ENCODE assay signal across 1 cellular context in the genomic region with DNA sequence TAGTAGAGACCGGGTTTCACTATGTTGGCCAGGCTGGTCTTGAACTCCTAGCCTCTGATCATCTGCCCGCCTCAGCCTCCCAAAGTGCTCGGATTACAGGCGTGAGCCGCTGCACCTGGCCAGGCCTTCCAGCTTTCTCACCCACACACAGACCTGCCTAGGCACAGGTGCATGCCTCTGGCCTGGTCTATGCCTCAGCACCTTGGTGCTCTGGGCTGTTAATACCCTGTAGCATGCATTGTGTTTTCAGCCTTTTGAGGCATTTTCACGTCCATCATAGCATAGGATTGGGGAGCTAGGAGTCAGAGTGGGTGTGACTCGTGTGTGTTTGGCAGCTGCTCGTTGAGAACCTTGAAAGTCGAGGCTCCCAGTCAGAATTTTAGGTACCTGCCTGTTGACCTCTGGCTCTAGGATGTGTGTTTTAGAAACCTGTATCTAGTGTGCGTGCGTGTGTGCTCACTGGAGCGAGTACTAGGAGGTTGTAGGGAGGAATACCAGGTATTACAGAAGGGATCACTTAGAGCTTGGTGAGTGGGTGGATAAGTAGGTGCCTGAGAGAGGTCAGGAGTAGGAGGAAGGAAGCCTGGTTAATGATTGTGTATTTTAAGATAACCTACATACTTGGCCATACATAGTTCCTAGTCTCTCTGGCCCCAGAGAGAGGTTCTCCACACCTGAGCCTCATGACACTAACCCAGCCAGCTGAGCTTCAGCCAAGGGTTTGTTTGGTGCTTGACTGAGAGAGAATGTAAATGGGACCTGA.
A peak's percentile ranks its signal among the peaks of the same experiment; 100 is the strongest.
TF ChIP-seq lines count a peak whose summit lies in the region.

No MANE protein-coding gene starts in this region.

TF ChIP-seq in K562, 482 proteins besides CTCF, POLR2A, EP300 and RAD21 (continued from another document and continues in another):
- TF ChIP-seq, protein P1, sequence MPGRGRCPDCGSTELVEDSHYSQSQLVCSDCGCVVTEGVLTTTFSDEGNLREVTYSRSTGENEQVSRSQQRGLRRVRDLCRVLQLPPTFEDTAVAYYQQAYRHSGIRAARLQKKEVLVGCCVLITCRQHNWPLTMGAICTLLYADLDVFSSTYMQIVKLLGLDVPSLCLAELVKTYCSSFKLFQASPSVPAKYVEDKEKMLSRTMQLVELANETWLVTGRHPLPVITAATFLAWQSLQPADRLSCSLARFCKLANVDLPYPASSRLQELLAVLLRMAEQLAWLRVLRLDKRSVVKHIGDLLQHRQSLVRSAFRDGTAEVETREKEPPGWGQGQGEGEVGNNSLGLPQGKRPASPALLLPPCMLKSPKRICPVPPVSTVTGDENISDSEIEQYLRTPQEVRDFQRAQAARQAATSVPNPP (IDR thresholded peaks at IDR 0.05; ENCODE audit: borderline replicate concordance, insufficient read depth, insufficient read length), result no peak
- TF ChIP-seq SP2 (IDR thresholded peaks at IDR 0.05; ENCODE audit: extremely low read depth, low read depth, low read length, poor library complexity, severe bottlenecking), result no peak
- TF ChIP-seq HOXB6 (CRISPR knock-in tag; IDR thresholded peaks at IDR 0.05; ENCODE audit: borderline replicate concordance), result no peak
- TF ChIP-seq SRF (CRISPR knock-in tag; IDR thresholded peaks at IDR 0.05), result no peak
- no peak for TF ChIP-seq TAF15 (IDR thresholded peaks at IDR 0.05; ENCODE audit: low read depth, low read length)
- TF ChIP-seq, protein P2, sequence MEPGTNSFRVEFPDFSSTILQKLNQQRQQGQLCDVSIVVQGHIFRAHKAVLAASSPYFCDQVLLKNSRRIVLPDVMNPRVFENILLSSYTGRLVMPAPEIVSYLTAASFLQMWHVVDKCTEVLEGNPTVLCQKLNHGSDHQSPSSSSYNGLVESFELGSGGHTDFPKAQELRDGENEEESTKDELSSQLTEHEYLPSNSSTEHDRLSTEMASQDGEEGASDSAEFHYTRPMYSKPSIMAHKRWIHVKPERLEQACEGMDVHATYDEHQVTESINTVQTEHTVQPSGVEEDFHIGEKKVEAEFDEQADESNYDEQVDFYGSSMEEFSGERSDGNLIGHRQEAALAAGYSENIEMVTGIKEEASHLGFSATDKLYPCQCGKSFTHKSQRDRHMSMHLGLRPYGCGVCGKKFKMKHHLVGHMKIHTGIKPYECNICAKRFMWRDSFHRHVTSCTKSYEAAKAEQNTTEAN (CRISPR knock-in tag; IDR thresholded peaks at IDR 0.05), result no peak
- no peak for TF ChIP-seq FOXJ3 (CRISPR knock-in tag; IDR thresholded peaks at IDR 0.05)
- TF ChIP-seq MTA3 (IDR thresholded peaks at IDR 0.05; ENCODE audit: borderline replicate concordance), result peak; percentile 42; the same call in 1 of the 2 replicates
- TF ChIP-seq, protein P3, sequence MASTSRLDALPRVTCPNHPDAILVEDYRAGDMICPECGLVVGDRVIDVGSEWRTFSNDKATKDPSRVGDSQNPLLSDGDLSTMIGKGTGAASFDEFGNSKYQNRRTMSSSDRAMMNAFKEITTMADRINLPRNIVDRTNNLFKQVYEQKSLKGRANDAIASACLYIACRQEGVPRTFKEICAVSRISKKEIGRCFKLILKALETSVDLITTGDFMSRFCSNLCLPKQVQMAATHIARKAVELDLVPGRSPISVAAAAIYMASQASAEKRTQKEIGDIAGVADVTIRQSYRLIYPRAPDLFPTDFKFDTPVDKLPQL (IDR thresholded peaks at IDR 0.05; ENCODE audit: extremely low read depth, insufficient read length), result no peak
- TF ChIP-seq TEAD1 (CRISPR knock-in tag; IDR thresholded peaks at IDR 0.05), result no peak
- TF ChIP-seq HMG20B (CRISPR knock-in tag; IDR thresholded peaks at IDR 0.05), result no peak
- no peak for TF ChIP-seq ZNF507 (tag; conservative IDR thresholded peaks at IDR 0.05)
- no peak for TF ChIP-seq SRSF7 (optimal IDR thresholded peaks at IDR 0.05; ENCODE audit: low read depth, low read length)
- TF ChIP-seq DNMT1 (IDR thresholded peaks at IDR 0.05), result no peak
- TF ChIP-seq HDAC3 (IDR thresholded peaks at IDR 0.05; ENCODE audit: borderline replicate concordance, partially characterized antibody), result no peak
- TF ChIP-seq NONO (IDR thresholded peaks at IDR 0.05; ENCODE audit: low read depth in 2 of 2, low read length in 1 of 2), result no peak
- TF ChIP-seq MXI1 (IDR thresholded peaks at IDR 0.05; ENCODE audit: low read depth, low read length), result no peak
- TF ChIP-seq, protein P4, sequence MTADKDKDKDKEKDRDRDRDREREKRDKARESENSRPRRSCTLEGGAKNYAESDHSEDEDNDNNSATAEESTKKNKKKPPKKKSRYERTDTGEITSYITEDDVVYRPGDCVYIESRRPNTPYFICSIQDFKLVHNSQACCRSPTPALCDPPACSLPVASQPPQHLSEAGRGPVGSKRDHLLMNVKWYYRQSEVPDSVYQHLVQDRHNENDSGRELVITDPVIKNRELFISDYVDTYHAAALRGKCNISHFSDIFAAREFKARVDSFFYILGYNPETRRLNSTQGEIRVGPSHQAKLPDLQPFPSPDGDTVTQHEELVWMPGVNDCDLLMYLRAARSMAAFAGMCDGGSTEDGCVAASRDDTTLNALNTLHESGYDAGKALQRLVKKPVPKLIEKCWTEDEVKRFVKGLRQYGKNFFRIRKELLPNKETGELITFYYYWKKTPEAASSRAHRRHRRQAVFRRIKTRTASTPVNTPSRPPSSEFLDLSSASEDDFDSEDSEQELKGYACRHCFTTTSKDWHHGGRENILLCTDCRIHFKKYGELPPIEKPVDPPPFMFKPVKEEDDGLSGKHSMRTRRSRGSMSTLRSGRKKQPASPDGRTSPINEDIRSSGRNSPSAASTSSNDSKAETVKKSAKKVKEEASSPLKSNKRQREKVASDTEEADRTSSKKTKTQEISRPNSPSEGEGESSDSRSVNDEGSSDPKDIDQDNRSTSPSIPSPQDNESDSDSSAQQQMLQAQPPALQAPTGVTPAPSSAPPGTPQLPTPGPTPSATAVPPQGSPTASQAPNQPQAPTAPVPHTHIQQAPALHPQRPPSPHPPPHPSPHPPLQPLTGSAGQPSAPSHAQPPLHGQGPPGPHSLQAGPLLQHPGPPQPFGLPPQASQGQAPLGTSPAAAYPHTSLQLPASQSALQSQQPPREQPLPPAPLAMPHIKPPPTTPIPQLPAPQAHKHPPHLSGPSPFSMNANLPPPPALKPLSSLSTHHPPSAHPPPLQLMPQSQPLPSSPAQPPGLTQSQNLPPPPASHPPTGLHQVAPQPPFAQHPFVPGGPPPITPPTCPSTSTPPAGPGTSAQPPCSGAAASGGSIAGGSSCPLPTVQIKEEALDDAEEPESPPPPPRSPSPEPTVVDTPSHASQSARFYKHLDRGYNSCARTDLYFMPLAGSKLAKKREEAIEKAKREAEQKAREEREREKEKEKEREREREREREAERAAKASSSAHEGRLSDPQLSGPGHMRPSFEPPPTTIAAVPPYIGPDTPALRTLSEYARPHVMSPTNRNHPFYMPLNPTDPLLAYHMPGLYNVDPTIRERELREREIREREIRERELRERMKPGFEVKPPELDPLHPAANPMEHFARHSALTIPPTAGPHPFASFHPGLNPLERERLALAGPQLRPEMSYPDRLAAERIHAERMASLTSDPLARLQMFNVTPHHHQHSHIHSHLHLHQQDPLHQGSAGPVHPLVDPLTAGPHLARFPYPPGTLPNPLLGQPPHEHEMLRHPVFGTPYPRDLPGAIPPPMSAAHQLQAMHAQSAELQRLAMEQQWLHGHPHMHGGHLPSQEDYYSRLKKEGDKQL (CRISPR knock-in tag; IDR thresholded peaks at IDR 0.05; ENCODE audit: borderline replicate concordance), result no peak
- TF ChIP-seq CBX3 (IDR thresholded peaks at IDR 0.05; ENCODE audit: borderline replicate concordance in 1 of 2, low read length in 2 of 2), result no peak
- no peak for TF ChIP-seq FOXK2 (conservative IDR thresholded peaks at IDR 0.05 in 1 of 2, IDR thresholded peaks at IDR 0.05 in 1 of 2; ENCODE audit: low read depth in 2 of 2)
- TF ChIP-seq ZNF830 (CRISPR knock-in tag; IDR thresholded peaks at IDR 0.05), result peak; percentile 8; the same call in 1 of the 2 replicates
- no peak for TF ChIP-seq PHB (CRISPR knock-in tag; IDR thresholded peaks at IDR 0.05)
- no peak for TF ChIP-seq ZNF717 (CRISPR knock-in tag; IDR thresholded peaks at IDR 0.05)
- no peak for TF ChIP-seq PRMT5 (CRISPR knock-in tag; IDR thresholded peaks at IDR 0.05)
- no peak for TF ChIP-seq SLC30A9 (CRISPR knock-in tag; IDR thresholded peaks at IDR 0.05)
- TF ChIP-seq, protein P5, sequence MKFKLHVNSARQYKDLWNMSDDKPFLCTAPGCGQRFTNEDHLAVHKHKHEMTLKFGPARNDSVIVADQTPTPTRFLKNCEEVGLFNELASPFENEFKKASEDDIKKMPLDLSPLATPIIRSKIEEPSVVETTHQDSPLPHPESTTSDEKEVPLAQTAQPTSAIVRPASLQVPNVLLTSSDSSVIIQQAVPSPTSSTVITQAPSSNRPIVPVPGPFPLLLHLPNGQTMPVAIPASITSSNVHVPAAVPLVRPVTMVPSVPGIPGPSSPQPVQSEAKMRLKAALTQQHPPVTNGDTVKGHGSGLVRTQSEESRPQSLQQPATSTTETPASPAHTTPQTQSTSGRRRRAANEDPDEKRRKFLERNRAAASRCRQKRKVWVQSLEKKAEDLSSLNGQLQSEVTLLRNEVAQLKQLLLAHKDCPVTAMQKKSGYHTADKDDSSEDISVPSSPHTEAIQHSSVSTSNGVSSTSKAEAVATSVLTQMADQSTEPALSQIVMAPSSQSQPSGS (CRISPR knock-in tag; IDR thresholded peaks at IDR 0.05), result no peak
- TF ChIP-seq GTF2A2 (tag; IDR thresholded peaks at IDR 0.05), result no peak
- no peak for TF ChIP-seq CC2D1A (IDR thresholded peaks at IDR 0.05)
- TF ChIP-seq GABPB1 (CRISPR knock-in tag; IDR thresholded peaks at IDR 0.05), result peak; percentile 46; the same call in 1 of the 2 replicates
- TF ChIP-seq, protein P6, sequence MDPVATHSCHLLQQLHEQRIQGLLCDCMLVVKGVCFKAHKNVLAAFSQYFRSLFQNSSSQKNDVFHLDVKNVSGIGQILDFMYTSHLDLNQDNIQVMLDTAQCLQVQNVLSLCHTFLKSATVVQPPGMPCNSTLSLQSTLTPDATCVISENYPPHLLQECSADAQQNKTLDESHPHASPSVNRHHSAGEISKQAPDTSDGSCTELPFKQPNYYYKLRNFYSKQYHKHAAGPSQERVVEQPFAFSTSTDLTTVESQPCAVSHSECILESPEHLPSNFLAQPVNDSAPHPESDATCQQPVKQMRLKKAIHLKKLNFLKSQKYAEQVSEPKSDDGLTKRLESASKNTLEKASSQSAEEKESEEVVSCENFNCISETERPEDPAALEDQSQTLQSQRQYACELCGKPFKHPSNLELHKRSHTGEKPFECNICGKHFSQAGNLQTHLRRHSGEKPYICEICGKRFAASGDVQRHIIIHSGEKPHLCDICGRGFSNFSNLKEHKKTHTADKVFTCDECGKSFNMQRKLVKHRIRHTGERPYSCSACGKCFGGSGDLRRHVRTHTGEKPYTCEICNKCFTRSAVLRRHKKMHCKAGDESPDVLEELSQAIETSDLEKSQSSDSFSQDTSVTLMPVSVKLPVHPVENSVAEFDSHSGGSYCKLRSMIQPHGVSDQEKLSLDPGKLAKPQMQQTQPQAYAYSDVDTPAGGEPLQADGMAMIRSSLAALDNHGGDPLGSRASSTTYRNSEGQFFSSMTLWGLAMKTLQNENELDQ (CRISPR knock-in tag; IDR thresholded peaks at IDR 0.05; ENCODE audit: borderline replicate concordance), result no peak
- peak; percentile 94 for TF ChIP-seq FOXK1 (CRISPR knock-in tag; IDR thresholded peaks at IDR 0.05; ENCODE audit: borderline replicate concordance)
- TF ChIP-seq HSF4 (CRISPR knock-in tag; IDR thresholded peaks at IDR 0.05; ENCODE audit: borderline replicate concordance), result no peak
- no peak for TF ChIP-seq ZNF263 (CRISPR knock-in tag; IDR thresholded peaks at IDR 0.05; ENCODE audit: borderline replicate concordance)
- no peak for TF ChIP-seq TOE1 (IDR thresholded peaks at IDR 0.05; ENCODE audit: borderline replicate concordance)
- TF ChIP-seq TOE1 (CRISPR knock-in tag; IDR thresholded peaks at IDR 0.05; ENCODE audit: borderline replicate concordance, low read depth), result no peak
- TF ChIP-seq ZC3H4 (CRISPR knock-in tag; IDR thresholded peaks at IDR 0.05; ENCODE audit: borderline replicate concordance), result peak; percentile 23; the same call in 1 of the 2 replicates
- TF ChIP-seq KDM1A (IDR thresholded peaks at IDR 0.05), result no peak
- TF ChIP-seq, protein P7, sequence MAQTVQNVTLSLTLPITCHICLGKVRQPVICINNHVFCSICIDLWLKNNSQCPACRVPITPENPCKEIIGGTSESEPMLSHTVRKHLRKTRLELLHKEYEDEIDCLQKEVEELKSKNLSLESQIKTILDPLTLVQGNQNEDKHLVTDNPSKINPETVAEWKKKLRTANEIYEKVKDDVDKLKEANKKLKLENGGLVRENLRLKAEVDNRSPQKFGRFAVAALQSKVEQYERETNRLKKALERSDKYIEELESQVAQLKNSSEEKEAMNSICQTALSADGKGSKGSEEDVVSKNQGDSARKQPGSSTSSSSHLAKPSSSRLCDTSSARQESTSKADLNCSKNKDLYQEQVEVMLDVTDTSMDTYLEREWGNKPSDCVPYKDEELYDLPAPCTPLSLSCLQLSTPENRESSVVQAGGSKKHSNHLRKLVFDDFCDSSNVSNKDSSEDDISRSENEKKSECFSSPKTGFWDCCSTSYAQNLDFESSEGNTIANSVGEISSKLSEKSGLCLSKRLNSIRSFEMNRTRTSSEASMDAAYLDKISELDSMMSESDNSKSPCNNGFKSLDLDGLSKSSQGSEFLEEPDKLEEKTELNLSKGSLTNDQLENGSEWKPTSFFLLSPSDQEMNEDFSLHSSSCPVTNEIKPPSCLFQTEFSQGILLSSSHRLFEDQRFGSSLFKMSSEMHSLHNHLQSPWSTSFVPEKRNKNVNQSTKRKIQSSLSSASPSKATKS (CRISPR knock-in tag; IDR thresholded peaks at IDR 0.05), result no peak
- TF ChIP-seq, protein P8, sequence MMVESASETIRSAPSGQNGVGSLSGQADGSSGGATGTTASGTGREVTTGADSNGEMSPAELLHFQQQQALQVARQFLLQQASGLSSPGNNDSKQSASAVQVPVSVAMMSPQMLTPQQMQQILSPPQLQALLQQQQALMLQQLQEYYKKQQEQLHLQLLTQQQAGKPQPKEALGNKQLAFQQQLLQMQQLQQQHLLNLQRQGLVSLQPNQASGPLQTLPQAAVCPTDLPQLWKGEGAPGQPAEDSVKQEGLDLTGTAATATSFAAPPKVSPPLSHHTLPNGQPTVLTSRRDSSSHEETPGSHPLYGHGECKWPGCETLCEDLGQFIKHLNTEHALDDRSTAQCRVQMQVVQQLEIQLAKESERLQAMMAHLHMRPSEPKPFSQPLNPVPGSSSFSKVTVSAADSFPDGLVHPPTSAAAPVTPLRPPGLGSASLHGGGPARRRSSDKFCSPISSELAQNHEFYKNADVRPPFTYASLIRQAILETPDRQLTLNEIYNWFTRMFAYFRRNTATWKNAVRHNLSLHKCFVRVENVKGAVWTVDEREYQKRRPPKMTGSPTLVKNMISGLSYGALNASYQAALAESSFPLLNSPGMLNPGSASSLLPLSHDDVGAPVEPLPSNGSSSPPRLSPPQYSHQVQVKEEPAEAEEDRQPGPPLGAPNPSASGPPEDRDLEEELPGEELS (CRISPR knock-in tag; IDR thresholded peaks at IDR 0.05; ENCODE audit: borderline replicate concordance), result peak; percentile 90; the same call in 1 of the 2 replicates
